In the genomic region with DNA sequence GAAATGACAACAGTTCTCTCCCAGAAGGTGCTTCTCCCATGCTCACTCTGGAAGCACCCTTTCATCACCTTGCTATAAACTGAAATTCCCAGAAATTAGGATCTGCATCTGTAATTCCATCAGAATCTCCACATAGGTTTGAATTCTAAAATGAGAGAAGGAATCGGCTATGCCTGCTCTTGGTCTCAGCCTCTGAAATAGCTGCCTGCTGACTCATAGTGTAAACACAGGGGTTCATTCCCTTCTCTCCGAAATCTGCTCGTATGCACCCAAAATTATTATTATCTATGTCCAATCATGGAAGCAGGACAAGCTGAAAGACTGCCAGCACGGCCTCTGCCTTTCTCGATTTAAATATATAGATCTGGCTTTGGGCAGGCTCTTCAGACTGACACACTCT, we compare ENCODE assay signal across 1 cellular context.
A peak's percentile ranks its signal among the peaks of the same experiment; 100 is the strongest.
TF ChIP-seq lines count a peak whose summit lies in the region.

No MANE protein-coding gene starts in this region.

TF ChIP-seq in HepG2, 621 proteins besides CTCF, POLR2A, EP300 and RAD21 (continued from another document):
- TF ChIP-seq, protein P1, sequence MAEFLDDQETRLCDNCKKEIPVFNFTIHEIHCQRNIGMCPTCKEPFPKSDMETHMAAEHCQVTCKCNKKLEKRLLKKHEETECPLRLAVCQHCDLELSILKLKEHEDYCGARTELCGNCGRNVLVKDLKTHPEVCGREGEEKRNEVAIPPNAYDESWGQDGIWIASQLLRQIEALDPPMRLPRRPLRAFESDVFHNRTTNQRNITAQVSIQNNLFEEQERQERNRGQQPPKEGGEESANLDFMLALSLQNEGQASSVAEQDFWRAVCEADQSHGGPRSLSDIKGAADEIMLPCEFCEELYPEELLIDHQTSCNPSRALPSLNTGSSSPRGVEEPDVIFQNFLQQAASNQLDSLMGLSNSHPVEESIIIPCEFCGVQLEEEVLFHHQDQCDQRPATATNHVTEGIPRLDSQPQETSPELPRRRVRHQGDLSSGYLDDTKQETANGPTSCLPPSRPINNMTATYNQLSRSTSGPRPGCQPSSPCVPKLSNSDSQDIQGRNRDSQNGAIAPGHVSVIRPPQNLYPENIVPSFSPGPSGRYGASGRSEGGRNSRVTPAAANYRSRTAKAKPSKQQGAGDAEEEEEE (CRISPR knock-in tag; IDR thresholded peaks at IDR 0.05; ENCODE audit: borderline replicate concordance) = no peak
- TF ChIP-seq FOXA3 (CRISPR knock-in tag; IDR thresholded peaks at IDR 0.05) = peak; percentile 48; the same call in 1 of the 2 replicates
- TF ChIP-seq FOSL2 (CRISPR knock-in tag; IDR thresholded peaks at IDR 0.05) = peak; percentile 89
- no peak for TF ChIP-seq TBP (CRISPR knock-in tag; IDR thresholded peaks at IDR 0.05)
TF ChIP-seq in HepG2: peak in this region for 5.
